ENCODE assay signal across 1 cellular context in the genomic region with DNA sequence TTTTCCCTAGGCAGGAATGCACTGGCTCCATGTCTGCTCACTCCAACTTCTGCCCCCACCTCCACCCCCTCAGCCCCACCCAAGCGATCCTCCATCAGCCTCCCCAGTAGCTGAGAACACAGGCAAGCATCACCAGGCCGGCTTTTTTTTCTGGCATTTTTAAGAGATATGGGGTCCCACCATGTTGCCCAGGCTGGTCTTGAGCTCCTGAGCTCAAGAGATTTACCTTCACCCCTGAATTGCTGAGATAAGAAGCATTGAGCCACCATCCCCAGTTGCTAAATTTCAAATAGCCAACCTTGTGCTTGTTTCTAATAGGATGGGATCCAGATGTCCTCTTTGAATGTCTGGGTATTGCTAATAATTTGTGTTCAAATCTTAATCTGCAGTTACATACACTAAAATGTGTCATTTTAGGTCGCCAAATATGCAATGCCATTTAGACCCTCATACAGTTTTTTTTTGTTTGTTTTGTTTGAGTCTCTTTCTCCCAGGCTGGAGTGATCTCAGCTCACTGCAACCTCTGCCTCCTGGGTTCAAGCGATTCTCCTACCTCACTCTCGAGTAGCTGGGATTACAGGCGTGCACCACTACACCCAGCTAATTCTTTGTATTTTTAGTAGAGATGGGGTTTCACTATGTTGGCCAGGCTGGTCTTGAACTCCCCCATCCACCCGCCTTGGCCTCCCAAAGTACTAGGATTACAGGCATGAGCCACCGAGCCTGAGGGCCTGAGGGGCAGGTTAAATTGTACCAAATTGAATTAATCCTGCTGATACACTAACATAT.
TF ChIP-seq lines count a peak whose summit lies in the region.

No MANE protein-coding gene starts in this region.

TF ChIP-seq in SK-N-SH treated with all-trans-retinoic acid at 6 μM for 48 hours, 23 proteins besides CTCF, POLR2A, EP300 and RAD21 (continued from another document):
- no peak for TF ChIP-seq CREB5 (CRISPR knock-in tag; IDR thresholded peaks at IDR 0.05; ENCODE audit: low read depth)
- no peak for TF ChIP-seq TCF4 (CRISPR knock-in tag; IDR thresholded peaks at IDR 0.05; ENCODE audit: borderline replicate concordance)
- TF ChIP-seq ESRRG (CRISPR knock-in tag; IDR thresholded peaks at IDR 0.05) = no peak
- no peak for TF ChIP-seq ISL1 (CRISPR knock-in tag; IDR thresholded peaks at IDR 0.05)
- TF ChIP-seq ZFP3 (CRISPR knock-in tag; IDR thresholded peaks at IDR 0.05) = no peak
- TF ChIP-seq ARNTL (CRISPR knock-in tag; IDR thresholded peaks at IDR 0.05; ENCODE audit: borderline replicate concordance, low read depth) = no peak
- no peak for TF ChIP-seq BACH2 (CRISPR knock-in tag; IDR thresholded peaks at IDR 0.05; ENCODE audit: borderline replicate concordance)
- no peak for TF ChIP-seq ZNF8 (CRISPR knock-in tag; IDR thresholded peaks at IDR 0.05)
- no peak for TF ChIP-seq POU6F1 (CRISPR knock-in tag; IDR thresholded peaks at IDR 0.05; ENCODE audit: borderline replicate concordance, low read depth)
- TF ChIP-seq CSDC2 (CRISPR knock-in tag; IDR thresholded peaks at IDR 0.05) = no peak
